1 cellular context compared by ENCODE assay signal in genomic region chr1:202164271-202165037, GRCh38.
TF ChIP-seq lines count a peak whose summit lies in the region.

No MANE protein-coding gene starts in this region.

TF ChIP-seq in IMR-90, 13 proteins besides CTCF, POLR2A, EP300 and RAD21:
- no peak for TF ChIP-seq RFX5 (IDR thresholded peaks at IDR 0.05; ENCODE audit: low read depth, low read length)
- no peak for TF ChIP-seq MAZ (IDR thresholded peaks at IDR 0.05; ENCODE audit: borderline replicate concordance, low read depth, low read length)
- no peak for TF ChIP-seq USF2 (IDR thresholded peaks at IDR 0.05; ENCODE audit: low read depth, low read length)
- TF ChIP-seq BHLHE40 (IDR thresholded peaks at IDR 0.05; ENCODE audit: low read depth, low read length): no peak
- TF ChIP-seq SMC3 (IDR thresholded peaks at IDR 0.05; ENCODE audit: low read depth, low read length): no peak
- no peak for TF ChIP-seq RCOR1 (IDR thresholded peaks at IDR 0.05; ENCODE audit: insufficient replicate concordance, low read length)
- no peak for TF ChIP-seq CEBPB (IDR thresholded peaks at IDR 0.05; ENCODE audit: low read depth, low read length)
- no peak for TF ChIP-seq MXI1 (IDR thresholded peaks at IDR 0.05; ENCODE audit: borderline replicate concordance, low read depth, low read length)
- TF ChIP-seq NFE2L2 (IDR thresholded peaks at IDR 0.05; ENCODE audit: low read depth, low read length): no peak
- no peak for TF ChIP-seq MAFK (IDR thresholded peaks at IDR 0.05; ENCODE audit: low read depth, low read length)
- no peak for TF ChIP-seq CHD1 (IDR thresholded peaks at IDR 0.05; ENCODE audit: low read depth, low read length)
- no peak for TF ChIP-seq FOS (IDR thresholded peaks at IDR 0.05; ENCODE audit: low read depth, low read length)
- TF ChIP-seq, protein P1, sequence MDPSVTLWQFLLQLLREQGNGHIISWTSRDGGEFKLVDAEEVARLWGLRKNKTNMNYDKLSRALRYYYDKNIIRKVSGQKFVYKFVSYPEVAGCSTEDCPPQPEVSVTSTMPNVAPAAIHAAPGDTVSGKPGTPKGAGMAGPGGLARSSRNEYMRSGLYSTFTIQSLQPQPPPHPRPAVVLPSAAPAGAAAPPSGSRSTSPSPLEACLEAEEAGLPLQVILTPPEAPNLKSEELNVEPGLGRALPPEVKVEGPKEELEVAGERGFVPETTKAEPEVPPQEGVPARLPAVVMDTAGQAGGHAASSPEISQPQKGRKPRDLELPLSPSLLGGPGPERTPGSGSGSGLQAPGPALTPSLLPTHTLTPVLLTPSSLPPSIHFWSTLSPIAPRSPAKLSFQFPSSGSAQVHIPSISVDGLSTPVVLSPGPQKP (IDR thresholded peaks at IDR 0.05; ENCODE audit: borderline replicate concordance, low read depth, low read length): no peak
